Comparison of ENCODE assay signal across 8 cellular contexts in the genomic region with DNA sequence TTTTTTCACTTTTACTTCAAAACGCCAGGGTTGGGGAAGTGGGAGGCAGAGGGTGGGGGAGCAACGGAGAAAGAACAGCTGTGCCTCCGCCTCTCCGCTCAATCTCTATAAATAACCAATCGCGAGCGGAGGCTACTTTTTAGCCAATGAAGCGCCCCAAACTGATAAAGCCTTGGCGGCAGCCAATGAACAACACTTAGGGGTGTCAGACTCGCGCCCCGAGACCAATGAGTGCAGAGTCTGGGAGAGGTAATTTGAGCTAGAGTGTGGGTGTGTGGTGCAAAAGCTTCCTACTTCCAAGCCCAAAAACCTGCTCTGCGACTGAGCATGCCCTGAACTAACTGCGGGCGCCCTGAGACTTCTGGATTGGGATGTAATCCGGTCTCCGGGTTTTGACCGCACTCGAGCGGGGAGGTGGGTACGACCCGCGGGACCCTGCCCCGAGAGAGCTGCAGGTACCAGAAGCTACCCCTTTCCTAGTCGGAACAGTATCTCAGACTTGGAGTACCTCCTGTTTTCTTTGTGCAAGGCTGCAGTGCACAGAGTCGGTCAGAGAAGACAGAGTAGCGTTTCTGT. TPM values are rescaled to one million over a fixed set of nuclear protein-coding genes. Genes with fewer than 3 reads are reported as not detected.
DNase-seq lines count a peak whose midpoint lies in the region; ATAC-seq lines count a peak whose summit lies in the region.

No MANE protein-coding gene starts in this region.

- CTCF ChIA-PET in activated CD4-positive, alpha-beta T cell treated with anti-CD3 and anti-CD28 coated beads, Interleukin-2, amount 10 ng/mL, durations not matched to agents 7 days and 5 days (lab: Charles Lee) = interaction anchor here (0.6 to 1.6 kb wide), 5 partner anchors 25 to 1879 kb away, joined by 3 to 5 read pairs (median 4); no protein-coding TSS in a partner anchor

- H3K27me3 Mint-ChIP-seq in activated CD4-positive, alpha-beta T cell treated with anti-CD3 and anti-CD28 coated beads, Interleukin-2, amount 10 ng/mL, durations not matched to agents 7 days and 5 days = no peaks in the 10 kb centered on the region

- no peaks in the 10 kb centered on the region for H3K9me3 Mint-ChIP-seq in activated CD4-positive, alpha-beta T cell treated with anti-CD3 and anti-CD28 coated beads, Interleukin-2, amount 10 ng/mL, durations not matched to agents 7 days and 5 days

- H3K4me1 Mint-ChIP-seq in activated CD4-positive, alpha-beta T cell treated with anti-CD3 and anti-CD28 coated beads, Interleukin-2, amount 10 ng/mL, durations not matched to agents 7 days and 5 days = peaks cover 40% of the 10 kb centered on the region

- H3K4me3 Mint-ChIP-seq in activated CD4-positive, alpha-beta T cell treated with anti-CD3 and anti-CD28 coated beads, Interleukin-2, amount 10 ng/mL, durations not matched to agents 7 days and 5 days = peak overlapping the region; percentile 99

- DNase-seq in AG20443 (ENCODE audit: low spot score) (peak; percentile 95), NCI-H510A treated with DMSO at 0.1 percent for 48 hours (lab: John Stamatoyannopoulos, UW) (peak; percentile 95), dedifferentiated amniotic fluid mesenchymal stem cell (ENCODE audit: extremely low spot score) (peak; percentile 100), left kidney (ENCODE audit: low read depth, low spot score) (peak; percentile 100)
- peak; percentile 96 for DNase-seq in activated CD4-positive, alpha-beta T cell treated with anti-CD3 and anti-CD28 coated beads, Interleukin-2, amount 10 ng/mL, durations not matched to agents 7 days and 5 days
- DNase-seq in stimulated activated CD4-positive, alpha-beta T cell treated with anti-CD3 and anti-CD28 coated beads, Interleukin-2, amount 100 ng/mL, for 24 hours = peak; percentile 84 to 90

- ATAC-seq in GM19043 (IDR thresholded peaks at IDR 0.05; ENCODE audit: low read depth, unreplicated experiment) = peak; percentile 74
- peak; percentile 78 for ATAC-seq in HG03354 (IDR thresholded peaks at IDR 0.05; ENCODE audit: poor library complexity, severe bottlenecking, unreplicated experiment)

- H3K36me3 Mint-ChIP-seq in activated CD4-positive, alpha-beta T cell treated with anti-CD3 and anti-CD28 coated beads, Interleukin-2, amount 10 ng/mL, durations not matched to agents 7 days and 5 days (ENCODE audit: low read depth) = peaks cover 32% of the 10 kb centered on the region

- POLR2A ChIA-PET in activated CD4-positive, alpha-beta T cell treated with anti-CD3 and anti-CD28 coated beads, Interleukin-2, amount 10 ng/mL, durations not matched to agents 7 days and 5 days (lab: Charles Lee) = interaction anchor here (0.6 to 1.2 kb wide), 4 partner anchors 21 to 514 kb away, joined by 3 to 5 read pairs (median 3); no protein-coding TSS in a partner anchor

- H3K27ac Mint-ChIP-seq in activated CD4-positive, alpha-beta T cell treated with anti-CD3 and anti-CD28 coated beads, Interleukin-2, amount 10 ng/mL, durations not matched to agents 7 days and 5 days = peak overlapping the region; percentile 99

RNA-seq across cellular contexts. Expression of gene RAP2B, which starts 0.8 kb away (rescaled TPM):
- total RNA-seq in activated CD4-positive, alpha-beta T cell treated with anti-CD3 and anti-CD28 coated beads, Interleukin-2, amount 10 ng/mL, durations not matched to agents 7 days and 5 days = 10 to 100 TPM; 22.5 to 23.7 TPM

Comparison
In these comparisons a context has a peak if more than half of its experiments do, and no peak if none do; other contexts are left out.
1. Peak in every context shown above with its lines: DNase-seq and ATAC-seq.